In genomic region chrX:17414057-17414658, GRCh38 we compare ENCODE assay signal across 1 cellular context.
TF ChIP-seq lines count a peak whose summit lies in the region.

No MANE protein-coding gene starts in this region.

TF ChIP-seq in H1, 55 proteins besides CTCF, POLR2A, EP300 and RAD21:
- TF ChIP-seq CHD2 (IDR thresholded peaks at IDR 0.05; ENCODE audit: low read length) = no peak
- no peak for TF ChIP-seq ATF2 (IDR thresholded peaks at IDR 0.05; ENCODE audit: low read length)
- no peak for TF ChIP-seq TEAD4 (IDR thresholded peaks at IDR 0.05; ENCODE audit: low read depth, low read length)
- TF ChIP-seq HDAC6 (IDR thresholded peaks at IDR 0.05; ENCODE audit: low read depth, low read length) = no peak
- TF ChIP-seq E2F6 (IDR thresholded peaks at IDR 0.05) = no peak
- TF ChIP-seq SIX5 (IDR thresholded peaks at IDR 0.05; ENCODE audit: low read depth, low read length) = no peak
- TF ChIP-seq CHD7 (IDR thresholded peaks at IDR 0.05; ENCODE audit: insufficient replicate concordance, low read length) = no peak
- no peak for TF ChIP-seq ATF3 (IDR thresholded peaks at IDR 0.05; ENCODE audit: insufficient read depth, low read depth, low read length)
- no peak for TF ChIP-seq TCF12 (IDR thresholded peaks at IDR 0.05; ENCODE audit: low read depth, low read length)
- TF ChIP-seq SIRT6 (IDR thresholded peaks at IDR 0.05; ENCODE audit: low read length) = no peak
- TF ChIP-seq YY1 (IDR thresholded peaks at IDR 0.05; ENCODE audit: low read depth, low read length) = no peak
- no peak for TF ChIP-seq TAF1 (IDR thresholded peaks at IDR 0.05; ENCODE audit: low read depth, low read length)
- TF ChIP-seq USF2 (IDR thresholded peaks at IDR 0.05; ENCODE audit: low read length) = no peak
- no peak for TF ChIP-seq TAF7 (optimal IDR thresholded peaks at IDR 0.05; ENCODE audit: borderline replicate concordance, low read depth, low read length)
- TF ChIP-seq KDM4A (IDR thresholded peaks at IDR 0.05; ENCODE audit: low read depth, low read length, severe bottlenecking) = no peak
- no peak for TF ChIP-seq KDM1A (IDR thresholded peaks at IDR 0.05; ENCODE audit: borderline replicate concordance, low read length)
- TF ChIP-seq RBBP5 (IDR thresholded peaks at IDR 0.05; ENCODE audit: borderline replicate concordance, low read depth, low read length) = no peak
